8 cellular contexts compared by ENCODE assay signal in genomic region chr17:19533718-19534561, GRCh38. TPM values are rescaled to one million over a fixed set of nuclear protein-coding genes. Genes with fewer than 3 reads are reported as not detected.
DNase-seq lines count a peak whose midpoint lies in the region; ATAC-seq and TF ChIP-seq lines count a peak whose summit lies in the region.

TSS of gene SLC47A1 (plus strand) at chr17:19533854. CDS start at chr17:19533940, 86 bp downstream.

- TF ChIP-seq CTCF in PC-9 (conservative IDR thresholded peaks at IDR 0.05): no peak
- TF ChIP-seq CTCF in dorsolateral prefrontal cortex (IDR thresholded peaks at IDR 0.05 in 54 of 56, conservative IDR thresholded peaks at IDR 0.05 in 2 of 56; ENCODE audit: low read depth in 1 of 56, partially characterized antibody in 56 of 56): no peak
- TF ChIP-seq CTCF in thyroid gland (IDR thresholded peaks at IDR 0.05): no peak

- peaks cover 31% of the 10 kb centered on the region for H3K27me3 ChIP-seq in PC-9 (ENCODE audit: insufficient read depth, low read depth)
- peaks cover 0 to 20% (median 5%) of the 10 kb centered on the region in 45 donors for H3K27me3 ChIP-seq in dorsolateral prefrontal cortex
- H3K27me3 ChIP-seq in thyroid gland: no peaks in the 10 kb centered on the region

- no peaks in the 10 kb centered on the region for H3K9me3 ChIP-seq in PC-9 (ENCODE audit: insufficient read depth, low read depth)
- no peaks in the 10 kb centered on the region for H3K9me3 ChIP-seq in thyroid gland

- H3K27ac ChIP-seq in PC-9 (no peak within 1 kb of the TSS), dorsolateral prefrontal cortex (peak within 1 kb of the TSS in 11 of 59 donors; percentile 30 to 69 (median 60)), thyroid gland (no peak within 1 kb of the TSS)

- no TSS peak for BruUV-seq in PC-9 (replicated peaks; lab: Mats Ljungman, UMichigan)

- H3K36me3 ChIP-seq in PC-9 (ENCODE audit: low read depth) (no peaks in the 10 kb centered on the region), thyroid gland (no peaks in the 10 kb centered on the region)

- no peaks in the 10 kb centered on the region for H3K9me3 Mint-ChIP-seq in memory B cell

- peaks cover 18% of the 10 kb centered on the region for H3K27me3 Mint-ChIP-seq in memory B cell

- no peaks in the 10 kb centered on the region for H3K9me2 ChIP-seq in PC-9 (ENCODE audit: insufficient read depth)

- H3K4me3 ChIP-seq in GM08714 (ENCODE audit: low read length) (peak within 1 kb of the TSS; percentile 51; the same call in 1 of the 2 replicates), PC-9 (peak within 1 kb of the TSS; percentile 47), dorsolateral prefrontal cortex (peak within 1 kb of the TSS; percentile 40 to 77 (median 66)), thyroid gland (replicated peaks in 1 of 3) (peak within 1 kb of the TSS; percentile 3 to 59 (median 48))

- peak within 1 kb of the TSS; percentile 81 for H3K4me2 ChIP-seq in PC-9

- H3K4me1 Mint-ChIP-seq in memory B cell: peaks cover 7% of the 10 kb centered on the region

- peak within 1 kb of the TSS; percentile 78; the same call in 1 of the 2 replicates for H2AFZ ChIP-seq in PC-9

- POLR2A ChIA-PET in PC-9 (lab: Charles Lee; ENCODE audit: unreplicated experiment): interaction anchor here (0.6 to 0.7 kb wide), 3 partner anchors 217 to 220 kb away, joined by 3 to 4 read pairs (median 4); no protein-coding TSS in a partner anchor

- H4K20me1 ChIP-seq in PC-9 (ENCODE audit: insufficient read depth): no peaks in the 10 kb centered on the region

- H3K4me3 Mint-ChIP-seq in memory B cell: peak within 1 kb of the TSS; percentile 63

- 2% methylated on average over 24 to 26 of the region's 87 CpGs for WGBS in thyroid gland, 2 donors

- no peak within 1 kb of the TSS for H3K27ac Mint-ChIP-seq in memory B cell

- no peaks in the 10 kb centered on the region for H3F3A ChIP-seq in PC-9 (ENCODE audit: insufficient read depth, low read depth)

- H3K4me1 ChIP-seq in PC-9 (replicated peaks; ENCODE audit: insufficient read depth): peaks cover 10% of the 10 kb centered on the region; the same call in 1 of the 2 replicates
- peaks cover 10 to 16% of the 10 kb centered on the region in 2 donors for H3K4me1 ChIP-seq in thyroid gland

- DNase-seq in PC-9: peak in 1 of 2 experiments; percentile 28
- DNase-seq in dorsolateral prefrontal cortex: peak in 3 of 10 donors; percentile 16 to 51 (median 51)
- peak in 1 of 2 donors; percentile 9 for DNase-seq in memory B cell (ENCODE audit: low spot score in 2 of 2)
- peak; percentile 54 to 59 for DNase-seq in thyroid gland
- DNase-seq in central memory CD4-positive, alpha-beta T cell: no peak
- DNase-seq in H4 (ENCODE audit: low spot score): no peak

- no peaks in the 10 kb centered on the region for H3K36me3 Mint-ChIP-seq in memory B cell

- TF ChIP-seq POLR2A in thyroid gland (IDR thresholded peaks at IDR 0.05): peak in 1 of 2 donors; percentile 16

- ATAC-seq in memory B cell (ENCODE audit: low read depth) (peak; percentile 74), GM21447 (IDR thresholded peaks at IDR 0.05; ENCODE audit: unreplicated experiment) (no peak)

- intact Hi-C loops in PC-9 (cut with micrococcal nuclease; ENCODE audit: unreplicated experiment) (no loop called here), dorsolateral prefrontal cortex (cut with DNase I) (no loop called here), thyroid gland (cut with DNase I) (no loop called here)

- CTCF ChIA-PET in PC-9 (lab: Charles Lee): no interaction called here

- no peaks in the 10 kb centered on the region for H3K79me2 ChIP-seq in PC-9 (ENCODE audit: low read depth)

RNA-seq across cellular contexts. Expression of gene SLC47A1, which starts in this region (rescaled TPM):
- 1.3 and 2.3 TPM in 2 replicates for total RNA-seq in PC-9 (2021)
- total RNA-seq in dorsolateral prefrontal cortex: 10 to 100 TPM in 39 of 120 experiments, 1 to 10 TPM in 81; 2.9 to 45.9 (median 8.2) TPM
- 10 to 100 TPM in 2 of 4 donors, 1 to 10 TPM in 2; 4.3 to 48.6 (median 11.8) TPM for total RNA-seq in thyroid gland
- 1.3 and 2.2 TPM in 2 replicates for total RNA-seq in H4 (2014; rRNA removed; shearing (Covaris generic))

Comparison
In these comparisons a context has a peak if more than half of its experiments do, and no peak if none do; other contexts are left out.
1. DNase-seq: peak in thyroid gland (2 of 2); none in central memory CD4-positive, alpha-beta T cell (single experiment) and H4 (single experiment).
2. Peak in every context shown above with its lines, with median percentiles within 50 percentile points of each other: H3K4me3 ChIP-seq.